24 cellular contexts compared by ENCODE assay signal in the genomic region with DNA sequence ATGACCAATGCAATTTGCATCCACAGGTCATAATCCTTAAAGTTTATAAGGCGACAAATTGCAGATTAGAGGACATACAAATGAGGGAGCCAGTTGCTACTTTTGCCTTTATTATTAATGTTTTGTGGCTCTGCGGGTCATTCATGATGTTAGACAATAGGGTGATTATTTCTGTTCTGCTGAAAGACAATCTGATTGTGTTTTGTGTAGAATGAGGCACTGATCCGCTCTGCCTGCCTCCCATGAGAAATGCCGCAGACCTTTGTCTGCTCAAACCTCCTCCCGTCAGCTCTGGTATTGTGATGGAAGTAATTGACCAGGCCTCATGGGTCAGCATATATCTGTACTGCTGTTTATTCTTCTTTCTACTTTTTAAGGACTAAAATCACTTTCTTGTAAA.
A peak's percentile ranks its signal among the peaks of the same experiment; 100 is the strongest.
DNase-seq lines count a peak whose midpoint lies in the region; ATAC-seq and TF ChIP-seq lines count a peak whose summit lies in the region.
"Had no signal": no experiment of that assay in that cellular context is flagged by ENCODE, and none has a peak within 500 bp of the region (broad histone marks: within the 10 kb centered on the region; RNA-seq: fewer than 3 reads in every experiment).

No MANE protein-coding gene starts in this region.

- H3K4me1 ChIP-seq in gastrocnemius medialis: peaks cover 15 to 17% of the 10 kb centered on the region in 2 donors
- H3K4me1 ChIP-seq: upper lobe of right lung had no signal

- TF ChIP-seq CTCF in gastrocnemius medialis (IDR thresholded peaks at IDR 0.05 in 4 of 5, conservative IDR thresholded peaks at IDR 0.05 in 1 of 5): no peak

- no peak overlapping the region for H3K4me3 ChIP-seq in gastrocnemius medialis
- H3K4me3 ChIP-seq: gastroesophageal sphincter, left ventricle myocardium inferior, sigmoid colon, upper lobe of right lung had no signal

- H3K27ac ChIP-seq in cingulate gyrus (ENCODE audit: low read depth, low read length) (peak overlapping the region; percentile 67), layer of hippocampus (ENCODE audit: low read depth, low read length) (peak overlapping the region; percentile 72), substantia nigra (ENCODE audit: low read depth, low read length, poor library complexity, severe bottlenecking) (peak overlapping the region; percentile 91), gastrocnemius medialis (no peak overlapping the region)
- H3K27ac ChIP-seq: HL-60, left ventricle myocardium inferior, upper lobe of right lung had no signal

- ATAC-seq in GM19351 (IDR thresholded peaks at IDR 0.05; ENCODE audit: unreplicated experiment) (no peak), gastrocnemius medialis (no peak)
- ATAC-seq: gastroesophageal sphincter; stimulated activated effector memory CD8-positive, alpha-beta T cell treated with anti-CD3 and anti-CD28 coated beads, Interleukin-12 subunit alpha, Interleukin-12 subunit beta, amount 100 ng/mL, for 72 hours; upper lobe of right lung had no signal

- intact Hi-C loops in gastrocnemius medialis (cut with DNase I; ENCODE audit: low total_unique reads): no loop called here

- H3K27me3 ChIP-seq in layer of hippocampus (ENCODE audit: control insufficient read depth, insufficient read depth, low read length): no peaks in the 10 kb centered on the region
- H3K27me3 ChIP-seq in gastrocnemius medialis: no peaks in the 10 kb centered on the region
- H3K27me3 ChIP-seq: gastroesophageal sphincter, sigmoid colon, upper lobe of right lung had no signal

- H3K9me3 ChIP-seq in gastrocnemius medialis: no peaks in the 10 kb centered on the region
- H3K9me3 ChIP-seq: gastroesophageal sphincter, sigmoid colon, upper lobe of right lung had no signal

- no peaks in the 10 kb centered on the region for H3K36me3 ChIP-seq in gastrocnemius medialis
- H3K36me3 ChIP-seq: gastroesophageal sphincter, left ventricle myocardium inferior, sigmoid colon, upper lobe of right lung had no signal

- in situ Hi-C loops in gastrocnemius medialis (cut with MboI; ENCODE audit: low sequenced_read_pairs in 4 of 4): no loop called here

- peak; percentile 70 for DNase-seq in NCI-H526 treated with DMSO at 0.1 percent for 48 hours (lab: John Stamatoyannopoulos, UW)
- peak in 38 of 49 donors; percentile 16 to 83 (median 53) for DNase-seq in substantia nigra (lab: John Stamatoyannopoulos, UW)
- DNase-seq in gastrocnemius medialis: no peak
- DNase-seq in GOT3 (lab: John Stamatoyannopoulos, UW): no peak
- DNase-seq in NCI-H1048 (lab: John Stamatoyannopoulos, UW): no peak
- DNase-seq: activated CD8-positive, alpha-beta T cell treated with anti-CD3 and anti-CD28 coated beads, Interleukin-2, amount 10 ng/mL, durations not matched to agents 7 days and 5 days; activated naive CD8-positive, alpha-beta T cell treated with anti-CD3 and anti-CD28 coated beads for 36 hours; cerebellar nuclear complex; DMS 273 treated with DMSO at 0.1 percent for 48 hours; EL; Karpas-422; left ventricle myocardium inferior; mesendoderm; NCI-H2029; NCI-H524 treated with DMSO at 0.1 percent for 48 hours; Right ventricle myocardium superior; sigmoid colon; upper lobe of right lung had no signal

- TF ChIP-seq POLR2A in gastrocnemius medialis (IDR thresholded peaks at IDR 0.05): no peak

Comparison
In these comparisons a context has a peak if more than half of its experiments do, and no peak if none do; other contexts are left out.
1. DNase-seq: peak in NCI-H526 treated with DMSO at 0.1 percent for 48 hours (single experiment) and substantia nigra (38 of 49); none in gastrocnemius medialis (0 of 2), GOT3 (single experiment) and NCI-H1048 (single experiment).
2. H3K27ac ChIP-seq: peak in cingulate gyrus (single experiment), layer of hippocampus (single experiment) and substantia nigra (single experiment); none in gastrocnemius medialis (0 of 4).